Comparison of ENCODE assay signal across 10 cellular contexts in the genomic region with DNA sequence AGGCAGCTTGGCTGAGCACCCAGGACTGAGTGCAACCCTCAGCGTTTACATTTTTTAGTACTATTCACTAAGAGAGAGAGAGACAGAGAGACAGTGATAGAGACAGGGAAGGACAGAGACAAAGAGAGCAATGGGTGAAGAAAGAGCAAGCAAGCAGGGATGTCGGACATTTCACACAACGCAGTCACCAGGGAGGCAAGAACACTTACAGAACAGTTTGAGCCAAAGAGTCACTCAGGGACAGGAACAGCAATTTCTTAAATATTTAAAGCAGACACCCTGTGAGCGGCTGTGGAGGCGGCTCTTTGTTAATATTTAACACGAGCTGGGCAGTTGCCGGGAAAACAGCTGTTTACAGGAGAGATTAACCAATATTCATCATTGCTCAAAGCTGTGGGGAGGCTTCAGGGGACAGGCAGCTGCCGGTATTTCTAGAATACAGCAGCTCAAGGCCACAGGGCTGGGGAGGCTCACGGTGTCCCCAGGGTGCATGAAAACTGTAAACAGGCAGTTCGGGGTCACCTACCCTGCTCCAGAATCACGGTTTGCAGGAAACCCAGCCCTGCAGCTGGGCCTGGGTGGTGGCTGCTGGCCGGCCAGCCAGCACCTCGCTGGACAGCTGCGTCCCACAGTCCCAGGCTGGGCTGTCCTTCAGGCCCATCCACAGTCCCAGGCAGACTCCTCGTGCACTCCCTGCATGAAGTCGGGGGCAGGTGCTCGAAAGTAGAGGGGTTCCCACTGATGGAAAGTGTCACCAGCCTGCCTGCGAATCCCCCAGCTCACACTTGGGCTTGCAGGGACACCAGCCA. TPM values are rescaled to one million over a fixed set of nuclear protein-coding genes. Genes with fewer than 3 reads are reported as not detected.
DNase-seq lines count a peak whose midpoint lies in the region; ATAC-seq and TF ChIP-seq lines count a peak whose summit lies in the region.
"Had no signal": no experiment of that assay in that cellular context is flagged by ENCODE, and none has a peak within 500 bp of the region (broad histone marks: within the 10 kb centered on the region; RNA-seq: fewer than 3 reads in every experiment).

No MANE protein-coding gene starts in this region.

- intact Hi-C loops in Calu3 (cut with micrococcal nuclease; ENCODE audit: unreplicated experiment), result no loop called here
- intact Hi-C loops in heart left ventricle (cut with DNase I), result loop anchor here in 1 of 10 donors (5.0 kb wide), 1 partner anchor 89 kb away; no protein-coding TSS in a partner anchor
- intact Hi-C loops in ovary (cut with DNase I), result no loop called here

- H3K27ac ChIP-seq in heart left ventricle (peak overlapping the region in 9 of 12 donors; percentile 17 to 83 (median 42)), ovary (peak overlapping the region in 1 of 2 donors; percentile 41)

- H3K4me3 Mint-ChIP-seq in Calu3 (ENCODE audit: low read depth, unreplicated experiment), result peak overlapping the region; percentile 33
- H3K4me3 Mint-ChIP-seq: stimulated activated naive CD8-positive, alpha-beta T cell treated with anti-CD3 and anti-CD28 coated beads, Interleukin-15, Interleukin-2, amounts not matched to agents 100 ng/mL and 50 ng/mL, for 24 hours had no signal

- ATAC-seq in heart left ventricle, result peak; percentile 74 to 91 (median 84)
- ATAC-seq in GM18498 (IDR thresholded peaks at IDR 0.05; ENCODE audit: unreplicated experiment), result no peak

- TF ChIP-seq POLR2A in heart left ventricle (IDR thresholded peaks at IDR 0.05) (no peak), ovary (IDR thresholded peaks at IDR 0.05) (no peak)

- peak; percentile 67 for DNase-seq in Calu3
- peak; percentile 80 for DNase-seq in HuH-7.5 (ENCODE audit: low spot score)
- DNase-seq in heart left ventricle, result peak in 4 of 5 donors; percentile 53 to 79 (median 63)
- peak; percentile 56 to 74 (median 68) for DNase-seq in ovary
- DNase-seq in cerebellar nuclear complex (lab: John Stamatoyannopoulos, UW), result no peak
- no peak for DNase-seq in NCI-H2171 (lab: John Stamatoyannopoulos, UW)
- DNase-seq in NAMALWA (ENCODE audit: low spot score), result no peak

- H3K9me3 Mint-ChIP-seq in Calu3 (ENCODE audit: low read depth, unreplicated experiment), result no peaks in the 10 kb centered on the region
- H3K9me3 Mint-ChIP-seq: stimulated activated naive CD8-positive, alpha-beta T cell treated with anti-CD3 and anti-CD28 coated beads, Interleukin-15, Interleukin-2, amounts not matched to agents 100 ng/mL and 50 ng/mL, for 24 hours had no signal

- H3K4me1 ChIP-seq in heart left ventricle (peaks cover 0 to 25% (median 14%) of the 10 kb centered on the region in 12 donors), ovary (ENCODE audit: insufficient read depth) (peaks cover 14% of the 10 kb centered on the region)

- H3K27me3 Mint-ChIP-seq in Calu3 (ENCODE audit: unreplicated experiment), result peaks cover 39% of the 10 kb centered on the region

- H3K4me3 ChIP-seq in heart left ventricle (no peak overlapping the region), ovary (no peak overlapping the region)
- H3K4me3 ChIP-seq: skin epidermis had no signal

- H3K9me3 ChIP-seq in heart left ventricle (no peaks in the 10 kb centered on the region), ovary (no peaks in the 10 kb centered on the region)

- BruUV-seq in Calu3 (replicated peaks; lab: Mats Ljungman, UMichigan), result no TSS peak

- H3K27me3 ChIP-seq in heart left ventricle, result no peaks in the 10 kb centered on the region
- no peaks in the 10 kb centered on the region for H3K27me3 ChIP-seq in ovary

- H3K36me3 ChIP-seq in heart left ventricle (no peaks in the 10 kb centered on the region), ovary (no peaks in the 10 kb centered on the region)

- peak overlapping the region; percentile 13 for H3K27ac Mint-ChIP-seq in Calu3 (ENCODE audit: unreplicated experiment)
- H3K27ac Mint-ChIP-seq: stimulated activated naive CD8-positive, alpha-beta T cell treated with anti-CD3 and anti-CD28 coated beads, Interleukin-15, Interleukin-2, amounts not matched to agents 100 ng/mL and 50 ng/mL, for 24 hours had no signal

- CTCF ChIA-PET in Calu3 (lab: Charles Lee), result interaction anchor here (0.5 to 1.5 kb wide), 2 partner anchors 13 to 230 kb away, joined by 4 to 5 read pairs; no protein-coding TSS in a partner anchor

- 37 to 52% (median 49%) methylated on average over 12 to 18 of the region's 18 CpGs for WGBS in heart left ventricle, 4 donors
- WGBS in ovary, 3 donors, result 11 to 15% (median 11%) methylated on average over 18 of the region's 18 CpGs

- H3K36me3 Mint-ChIP-seq in Calu3 (ENCODE audit: insufficient read depth, unreplicated experiment), result no peaks in the 10 kb centered on the region

- TF ChIP-seq CTCF in Calu3 (IDR thresholded peaks at IDR 0.05; ENCODE audit: unreplicated experiment) (no peak), heart left ventricle (IDR thresholded peaks at IDR 0.05) (no peak), ovary (IDR thresholded peaks at IDR 0.05) (no peak)

- H3K4me1 Mint-ChIP-seq in Calu3 (ENCODE audit: low read depth, unreplicated experiment), result peaks cover 21% of the 10 kb centered on the region

- no peak for TF ChIP-seq EP300 in ovary (IDR thresholded peaks at IDR 0.05)

RNA-seq across cellular contexts. Expression of a gene that starts 38.8 kb away (rescaled TPM):
- total RNA-seq in Calu3 (2022) (4.0 and 5.1 TPM in 2 replicates), heart left ventricle (10 to 100 TPM in 8 of 9 donors, 1 to 10 TPM in 1; 7.3 to 41.7 (median 23.5) TPM), ovary (10 to 100 TPM in 4 of 7 donors, 1 to 10 TPM in 3; 3.9 to 25.4 (median 13.0) TPM)
- polyA plus RNA-seq in heart left ventricle (1 to 10 TPM; 7.4 TPM), ovary (10 to 100 TPM in 1 of 2 donors, 1 to 10 TPM in 1; 3.8 to 26.0 TPM)

Comparison
In these comparisons a context has a peak if more than half of its experiments do, and no peak if none do; other contexts are left out.
1. DNase-seq: peak in Calu3 (single experiment), HuH-7.5 (single experiment), heart left ventricle (4 of 5) and ovary (5 of 5); none in cerebellar nuclear complex (0 of 2), NCI-H2171 (single experiment) and NAMALWA (single experiment).